Comparison of ENCODE assay signal across 14 cellular contexts in the genomic region with DNA sequence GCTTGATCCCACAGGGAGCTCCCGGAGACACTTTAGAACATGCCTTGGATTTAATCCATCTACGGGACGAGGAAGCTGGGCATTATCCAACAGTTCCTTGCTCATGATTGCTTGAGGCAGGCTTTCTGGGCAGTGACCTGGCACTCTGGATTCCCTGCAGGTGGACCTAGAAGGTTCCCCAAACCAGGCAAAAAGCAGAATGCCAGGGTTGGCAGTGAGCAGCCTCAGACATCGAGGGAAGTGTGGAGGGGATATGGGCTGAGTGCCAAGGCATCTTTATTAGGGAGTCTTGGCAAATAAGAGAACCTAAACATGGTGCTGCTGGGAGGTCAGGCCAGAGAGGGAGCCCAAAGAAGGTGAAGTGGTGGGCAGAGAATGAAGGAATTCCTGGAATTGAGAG.
DNase-seq lines count a peak whose midpoint lies in the region; ATAC-seq and TF ChIP-seq lines count a peak whose summit lies in the region.
"Had no signal": no experiment of that assay in that cellular context is flagged by ENCODE, and none has a peak within 500 bp of the region (broad histone marks: within the 10 kb centered on the region; RNA-seq: fewer than 3 reads in every experiment).

No MANE protein-coding gene starts in this region.

- ATAC-seq in body of pancreas = peak; percentile 30
- ATAC-seq: A549 had no signal

- peak overlapping the region; percentile 99 for H3K27ac Mint-ChIP-seq in T-helper 2 cell treated with Interferon-gamma antibody and Interleukin-4, amounts not matched to agents 5 μg/mL and 100 μg/mL, for 36 hours
- peak overlapping the region; percentile 21 for H3K27ac Mint-ChIP-seq in neural crest cell (ENCODE audit: unreplicated experiment)

- 50 to 51% methylated on average over 4 of the region's 4 CpGs for WGBS in body of pancreas, 2 donors

- no peaks in the 10 kb centered on the region for H3K27me3 Mint-ChIP-seq in T-helper 2 cell treated with Interferon-gamma antibody and Interleukin-4, amounts not matched to agents 5 μg/mL and 100 μg/mL, for 36 hours (ENCODE audit: low read depth)
- H3K27me3 Mint-ChIP-seq in neural crest cell (ENCODE audit: low read depth) = no peaks in the 10 kb centered on the region

- no peaks in the 10 kb centered on the region for H3K27me3 ChIP-seq in body of pancreas
- H3K27me3 ChIP-seq: tibial nerve had no signal

- no peak for TF ChIP-seq CTCF in body of pancreas (IDR thresholded peaks at IDR 0.05)
- TF ChIP-seq CTCF in neural crest cell (conservative IDR thresholded peaks at IDR 0.05) = no peak

- no peak overlapping the region for H3K4me3 ChIP-seq in body of pancreas
- H3K4me3 ChIP-seq: A549, tibial nerve had no signal

- peaks cover 21% of the 10 kb centered on the region for H3K9me3 Mint-ChIP-seq in T-helper 2 cell treated with Interferon-gamma antibody and Interleukin-4, amounts not matched to agents 5 μg/mL and 100 μg/mL, for 36 hours
- H3K9me3 Mint-ChIP-seq in neural crest cell = peaks cover 6% of the 10 kb centered on the region

- no peak overlapping the region for H3K27ac ChIP-seq in body of pancreas
- H3K27ac ChIP-seq: parathyroid adenoma had no signal

- TF ChIP-seq POLR2A in body of pancreas (IDR thresholded peaks at IDR 0.05) = no peak

- intact Hi-C loops in body of pancreas (cut with DNase I) = no loop called here

- H3K36me3 ChIP-seq in body of pancreas (replicated peaks in 1 of 2; ENCODE audit: insufficient read depth in 1 of 2, low read depth in 2 of 2) = no peaks in the 10 kb centered on the region
- H3K36me3 ChIP-seq: tibial nerve had no signal

- H3K9me3 ChIP-seq in body of pancreas = peaks cover 0 to 8% (median 0%) of the 10 kb centered on the region in 3 donors

- DNase-seq in T-helper 2 cell treated with Interferon-gamma antibody and Interleukin-4, amounts not matched to agents 5 μg/mL and 100 μg/mL, for 36 hours (ENCODE audit: low spot score) = no peak
- no peak for DNase-seq in T-helper 2 cell
- peak; percentile 16 for DNase-seq in NCI-H69 (lab: John Stamatoyannopoulos, UW)
- DNase-seq in body of pancreas = no peak
- no peak for DNase-seq in neural crest cell (ENCODE audit: low read depth, low spot score)
- DNase-seq in dedifferentiated amniotic fluid mesenchymal stem cell (ENCODE audit: extremely low spot score) = no peak
- no peak for DNase-seq in NCI-H2196 treated with DMSO at 0.1 percent for 48 hours (lab: John Stamatoyannopoulos, UW; ENCODE audit: unreplicated experiment)
- DNase-seq in cortex of kidney (lab: John Stamatoyannopoulos, UW) = no peak
- DNase-seq: activated CD4-positive, alpha-beta T cell treated with anti-CD3 and anti-CD28 coated beads, Interleukin-2, amount 50 U/mL, for 4 hours; NCI-H1048; NCI-H2171 treated with DMSO at 0.1 percent for 48 hours had no signal

- peaks cover 11% of the 10 kb centered on the region for H3K36me3 Mint-ChIP-seq in T-helper 2 cell treated with Interferon-gamma antibody and Interleukin-4, amounts not matched to agents 5 μg/mL and 100 μg/mL, for 36 hours (ENCODE audit: low read depth)
- H3K36me3 Mint-ChIP-seq in neural crest cell (ENCODE audit: low read depth) = peaks cover 6% of the 10 kb centered on the region

- peak overlapping the region; percentile 3 for H3K4me3 Mint-ChIP-seq in T-helper 2 cell treated with Interferon-gamma antibody and Interleukin-4, amounts not matched to agents 5 μg/mL and 100 μg/mL, for 36 hours
- no peak overlapping the region for H3K4me3 Mint-ChIP-seq in neural crest cell

- peaks cover 52% of the 10 kb centered on the region for H3K4me1 Mint-ChIP-seq in T-helper 2 cell treated with Interferon-gamma antibody and Interleukin-4, amounts not matched to agents 5 μg/mL and 100 μg/mL, for 36 hours (ENCODE audit: low read depth)
- peaks cover 20% of the 10 kb centered on the region for H3K4me1 Mint-ChIP-seq in neural crest cell

- H3K4me1 ChIP-seq in body of pancreas = no peaks in the 10 kb centered on the region
- H3K4me1 ChIP-seq: parathyroid adenoma had no signal
